In the genomic region with DNA sequence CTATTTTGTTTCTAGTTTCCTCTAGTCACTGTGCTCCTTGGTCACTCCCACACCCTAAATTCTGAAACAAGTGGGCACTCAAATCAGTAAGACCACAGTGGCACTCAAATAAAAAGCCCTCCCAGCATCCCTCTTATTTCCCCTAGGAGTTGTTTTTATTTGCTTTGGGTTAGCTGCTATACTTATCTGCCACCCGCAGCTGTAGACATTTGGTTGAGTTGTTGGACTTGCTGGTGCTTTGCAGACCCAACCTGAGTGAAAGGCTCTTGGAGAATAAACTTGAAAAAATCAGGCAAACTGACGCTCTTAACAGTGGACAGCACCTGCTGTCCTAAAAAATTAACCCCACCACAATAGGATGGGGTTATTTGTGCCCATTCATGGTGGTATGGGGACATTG, we compare ENCODE assay signal across 14 cellular contexts.
DNase-seq lines count a peak whose midpoint lies in the region; ATAC-seq, FAIRE-seq and TF ChIP-seq lines count a peak whose summit lies in the region.
"Had no signal": no experiment of that assay in that cellular context is flagged by ENCODE, and none has a peak within 500 bp of the region (broad histone marks: within the 10 kb centered on the region; RNA-seq: fewer than 3 reads in every experiment).

No MANE protein-coding gene starts in this region.

- H3K27me3 ChIP-seq in GM23338 (ENCODE audit: insufficient read depth): no peaks in the 10 kb centered on the region
- no peaks in the 10 kb centered on the region for H3K27me3 ChIP-seq in H1 (replicated peaks in 1 of 4; ENCODE audit: control insufficient read depth in 3 of 4, extremely low read depth in 1 of 4, insufficient read depth in 3 of 4, low read length in 3 of 4)
- H3K27me3 ChIP-seq in effector memory CD4-positive, alpha-beta T cell (replicated peaks; ENCODE audit: control insufficient read depth, insufficient read depth, low read length, poor library complexity, severe bottlenecking): no peaks in the 10 kb centered on the region

- no peaks in the 10 kb centered on the region; the same call in 1 of the 2 replicates for H3K79me1 ChIP-seq in H1 (ENCODE audit: low read depth, low read length)

- H2AK5ac ChIP-seq in H1 (ENCODE audit: low read depth, low read length): peak overlapping the region; percentile 82; the same call in 1 of the 2 replicates

- no peak overlapping the region for H3K27ac ChIP-seq in GM23338 (ENCODE audit: low read depth)
- no peak overlapping the region for H3K27ac ChIP-seq in H1 (ENCODE audit: low read depth, low read length)
- H3K27ac ChIP-seq in effector memory CD4-positive, alpha-beta T cell (ENCODE audit: insufficient read depth, low read length, poor library complexity, severe bottlenecking): no peak overlapping the region

- TF ChIP-seq POLR2A in H1 (IDR thresholded peaks at IDR 0.05; ENCODE audit: control extremely low read depth in 1 of 2, low read depth in 2 of 2, low read length in 2 of 2): no peak

- TF ChIP-seq RAD21 in H1 (IDR thresholded peaks at IDR 0.05 in 1 of 2, conservative IDR thresholded peaks at IDR 0.05 in 1 of 2; ENCODE audit: low read depth in 2 of 2, low read length in 2 of 2): no peak

- H4K5ac ChIP-seq in H1 (ENCODE audit: insufficient read length, low read depth, low read length): no peak overlapping the region

- H2AFZ ChIP-seq in GM23338 (peak overlapping the region; percentile 67), H1 (ENCODE audit: low read length) (no peak overlapping the region)

- H3K4me3 ChIP-seq in GM23338 (no peak overlapping the region), H1 (ENCODE audit: extremely low read depth in 1 of 4, insufficient read depth in 2 of 4, low read depth in 3 of 4, low read length in 4 of 4) (no peak overlapping the region)
- no peak overlapping the region for H3K4me3 ChIP-seq in effector memory CD4-positive, alpha-beta T cell (ENCODE audit: insufficient read depth, low read depth, low read length, poor library complexity, severe bottlenecking)

- 0 out of 2 replicates have a peak, but pooled peaks cover 4% of the 10 kb centered on the region for H3F3A ChIP-seq in GM23338 (replicated peaks; ENCODE audit: low read depth)

- WGBS in H1 (ENCODE audit: extremely low coverage in 1 of 2, insufficient coverage in 1 of 2, insufficient read length in 1 of 2, insufficient replicate concordance in 2 of 2, low coverage in 1 of 2, low lambda C conversion rate in 2 of 2, missing lambda C conversion rate in 1 of 2), 2 experiments: 72% methylated on average over 2 of the region's 2 CpGs; no CpG with 5 or more reads in 1 of the 2 experiments

- H3K9me3 ChIP-seq in H1 (ENCODE audit: insufficient read depth in 2 of 2, low read depth in 1 of 2, low read length in 1 of 2): no peaks in the 10 kb centered on the region
- H3K9me3 ChIP-seq in effector memory CD4-positive, alpha-beta T cell (ENCODE audit: control insufficient read depth, low read length): no peaks in the 10 kb centered on the region

- H3K36me3 ChIP-seq in GM23338 (ENCODE audit: insufficient read depth) (no peaks in the 10 kb centered on the region), H1 (ENCODE audit: control insufficient read depth in 2 of 4, insufficient read depth in 4 of 4, low read length in 3 of 4) (no peaks in the 10 kb centered on the region)
- H3K36me3 ChIP-seq in effector memory CD4-positive, alpha-beta T cell (ENCODE audit: control insufficient read depth, insufficient read depth, low read length): no peaks in the 10 kb centered on the region

- H2BK5ac ChIP-seq in H1 (ENCODE audit: low read depth, low read length): no peak overlapping the region

- POLR2A ChIA-PET in H1 (lab: Charles Lee; ENCODE audit: partially characterized antibody): no interaction called here

- peak overlapping the region; percentile 71 for H3K4ac ChIP-seq in H1 (replicated peaks; ENCODE audit: insufficient read length, low read depth, low read length)

- peaks cover 7% of the 10 kb centered on the region; the same call in 1 of the 2 replicates for H3K9me2 ChIP-seq in GM23338 (ENCODE audit: insufficient read depth)

- no peaks in the 10 kb centered on the region for H3K36me3 Mint-ChIP-seq in GM23338 (ENCODE audit: low read depth)
- H3K36me3 Mint-ChIP-seq in activated naive CD4-positive, alpha-beta T cell treated with anti-CD3 and anti-CD28 coated beads for 36 hours (ENCODE audit: low read depth): no peaks in the 10 kb centered on the region
- no peaks in the 10 kb centered on the region for H3K36me3 Mint-ChIP-seq in activated T-helper 17 cell treated with anti-CD3 and anti-CD28 coated beads, Interleukin-2, amount 50 U/mL, for 72 hours (ENCODE audit: low read depth)

- intact Hi-C loops in activated naive CD4-positive, alpha-beta T cell treated with anti-CD3 and anti-CD28 coated beads for 36 hours (cut with micrococcal nuclease): no loop called here

- CTCF ChIA-PET in H1 (lab: Charles Lee; ENCODE audit: partially characterized antibody): no interaction called here
- CTCF ChIA-PET in activated naive CD4-positive, alpha-beta T cell treated with anti-CD3 and anti-CD28 coated beads for 36 hours (lab: Charles Lee): no interaction called here

- ATAC-seq in GM23338 (no peak), GM19035 (IDR thresholded peaks at IDR 0.05; ENCODE audit: unreplicated experiment) (no peak)
- no peak for ATAC-seq in activated T-helper 17 cell treated with anti-CD3 and anti-CD28 coated beads, Interleukin-2, amount 50 U/mL, for 72 hours (replicated peaks)
- ATAC-seq: PC-3 had no signal

- H3K27ac Mint-ChIP-seq in GM23338: no peak overlapping the region
- H3K27ac Mint-ChIP-seq in activated naive CD4-positive, alpha-beta T cell treated with anti-CD3 and anti-CD28 coated beads for 36 hours: no peak overlapping the region
- H3K27ac Mint-ChIP-seq in activated T-helper 17 cell treated with anti-CD3 and anti-CD28 coated beads, Interleukin-2, amount 50 U/mL, for 72 hours: no peak overlapping the region

- peaks cover 4% of the 10 kb centered on the region; the same call in 1 of the 2 replicates for H3K23me2 ChIP-seq in H1 (ENCODE audit: low read depth, low read length)

- H3K14ac ChIP-seq in H1 (ENCODE audit: insufficient read length): no peak overlapping the region

- H3K56ac ChIP-seq in H1 (replicated peaks; ENCODE audit: insufficient read length, low read depth, low read length): no peak overlapping the region

- no peaks in the 10 kb centered on the region for H3K27me3 Mint-ChIP-seq in GM23338 (ENCODE audit: insufficient read depth, low read depth, poor library complexity)
- no peaks in the 10 kb centered on the region for H3K27me3 Mint-ChIP-seq in activated naive CD4-positive, alpha-beta T cell treated with anti-CD3 and anti-CD28 coated beads for 36 hours (ENCODE audit: low read depth)
- no peaks in the 10 kb centered on the region for H3K27me3 Mint-ChIP-seq in activated T-helper 17 cell treated with anti-CD3 and anti-CD28 coated beads, Interleukin-2, amount 50 U/mL, for 72 hours

- no peaks in the 10 kb centered on the region for H4K20me1 ChIP-seq in GM23338 (replicated peaks; ENCODE audit: insufficient read depth)
- no peaks in the 10 kb centered on the region for H4K20me1 ChIP-seq in H1 (replicated peaks in 1 of 2; ENCODE audit: control insufficient read depth in 1 of 2, insufficient read depth in 2 of 2, low read length in 2 of 2)

- no peak overlapping the region for H2BK120ac ChIP-seq in H1 (replicated peaks; ENCODE audit: low read depth, low read length)

- DNase-seq in AG20443 (ENCODE audit: low spot score): peak; percentile 11
- DNase-seq in GM23338 (ENCODE audit: low spot score): no peak
- no peak for DNase-seq in H1 (ENCODE audit: low read depth in 1 of 2, low spot score in 2 of 2)
- DNase-seq in iPS-NIHi7 (ENCODE audit: extremely low spot score): peak; percentile 19
- DNase-seq in effector memory CD4-positive, alpha-beta T cell: no peak
- DNase-seq in activated naive CD4-positive, alpha-beta T cell treated with anti-CD3 and anti-CD28 coated beads for 36 hours: no peak
- DNase-seq: C1 segment of cervical spinal cord, COR-L47, DMS53, NCI-H1694 treated with DMSO at 0.1 percent for 48 hours, PC-3 had no signal

- 0 out of 2 replicates have a peak overlapping the region, but pooled peaks have one; percentile 36 for H2BK15ac ChIP-seq in H1 (ENCODE audit: low read length)

- TF ChIP-seq EP300 in H1 (IDR thresholded peaks at IDR 0.05; ENCODE audit: borderline replicate concordance in 1 of 2, low read depth in 2 of 2, low read length in 2 of 2): no peak

- H3K9me3 Mint-ChIP-seq in GM23338: peaks cover 5% of the 10 kb centered on the region
- H3K9me3 Mint-ChIP-seq in activated naive CD4-positive, alpha-beta T cell treated with anti-CD3 and anti-CD28 coated beads for 36 hours: no peaks in the 10 kb centered on the region
- no peaks in the 10 kb centered on the region for H3K9me3 Mint-ChIP-seq in activated T-helper 17 cell treated with anti-CD3 and anti-CD28 coated beads, Interleukin-2, amount 50 U/mL, for 72 hours

- H3K18ac ChIP-seq in H1 (ENCODE audit: extremely low read depth, low read length): no peak overlapping the region

- H2BK20ac ChIP-seq in H1 (ENCODE audit: low read length): 0 out of 2 replicates have a peak overlapping the region, but pooled peaks have one; percentile 29

- no peaks in the 10 kb centered on the region for H3K4me1 ChIP-seq in GM23338 (ENCODE audit: insufficient read depth)
- no peaks in the 10 kb centered on the region for H3K4me1 ChIP-seq in H1 (replicated peaks in 1 of 4; ENCODE audit: control insufficient read depth in 3 of 4, insufficient read depth in 4 of 4, low read length in 3 of 4)
- no peaks in the 10 kb centered on the region for H3K4me1 ChIP-seq in effector memory CD4-positive, alpha-beta T cell (ENCODE audit: control insufficient read depth, insufficient read depth, low read length, poor library complexity, severe bottlenecking)

- H4K91ac ChIP-seq in H1 (replicated peaks; ENCODE audit: insufficient read length, low read length): no peak overlapping the region

- no peak overlapping the region for H3K23ac ChIP-seq in H1 (ENCODE audit: insufficient read length)

- no peak overlapping the region for H3K9ac ChIP-seq in H1 (replicated peaks in 1 of 4; ENCODE audit: extremely low read depth in 1 of 4, low read depth in 3 of 4, low read length in 3 of 4)

- TF ChIP-seq CTCF in GM23338 (conservative IDR thresholded peaks at IDR 0.05; ENCODE audit: low read depth in 2 of 2) (no peak), H1 (IDR thresholded peaks at IDR 0.05; ENCODE audit: control extremely low read depth in 1 of 3, insufficient read depth in 1 of 3, low read depth in 1 of 3, low read length in 3 of 3) (no peak)

- no peak overlapping the region for H3K4me2 ChIP-seq in GM23338
- no peak overlapping the region for H3K4me2 ChIP-seq in H1 (ENCODE audit: insufficient read depth in 1 of 2, low read depth in 2 of 2, low read length in 2 of 2)

- H3K4me3 Mint-ChIP-seq in GM23338: no peak overlapping the region
- H3K4me3 Mint-ChIP-seq in activated naive CD4-positive, alpha-beta T cell treated with anti-CD3 and anti-CD28 coated beads for 36 hours: no peak overlapping the region
- H3K4me3 Mint-ChIP-seq in activated T-helper 17 cell treated with anti-CD3 and anti-CD28 coated beads, Interleukin-2, amount 50 U/mL, for 72 hours: no peak overlapping the region

- H4K8ac ChIP-seq in H1 (ENCODE audit: extremely low read depth, insufficient read depth, low read length): no peak overlapping the region

- H3K4me1 Mint-ChIP-seq in GM23338: no peaks in the 10 kb centered on the region
- no peaks in the 10 kb centered on the region for H3K4me1 Mint-ChIP-seq in activated naive CD4-positive, alpha-beta T cell treated with anti-CD3 and anti-CD28 coated beads for 36 hours (ENCODE audit: low read depth)
- no peaks in the 10 kb centered on the region for H3K4me1 Mint-ChIP-seq in activated T-helper 17 cell treated with anti-CD3 and anti-CD28 coated beads, Interleukin-2, amount 50 U/mL, for 72 hours

- no peak overlapping the region for H2BK12ac ChIP-seq in H1 (ENCODE audit: low read depth, low read length)

- FAIRE-seq in H1 (lab: Jason Lieb, UNC): no peak
- FAIRE-seq: GM12892 had no signal

- H3K79me2 ChIP-seq in GM23338 (replicated peaks; ENCODE audit: insufficient read depth): no peaks in the 10 kb centered on the region
- no peaks in the 10 kb centered on the region for H3K79me2 ChIP-seq in H1 (ENCODE audit: control insufficient read depth in 1 of 2, insufficient read depth in 2 of 2, low read length in 2 of 2)

Comparison
In these comparisons a context has a peak if more than half of its experiments do, and no peak if none do; other contexts are left out.
1. DNase-seq: peak in AG20443 (single experiment) and iPS-NIHi7 (single experiment); none in GM23338 (single experiment), H1 (0 of 2), effector memory CD4-positive, alpha-beta T cell (0 of 3) and activated naive CD4-positive, alpha-beta T cell treated with anti-CD3 and anti-CD28 coated beads for 36 hours (single experiment).